8 cellular contexts compared by ENCODE assay signal in genomic region chr1:117367769-117368059, GRCh38. TPM values are rescaled to one million over a fixed set of nuclear protein-coding genes. Genes with fewer than 3 reads are reported as not detected.
DNase-seq lines count a peak whose midpoint lies in the region; ATAC-seq and TF ChIP-seq lines count a peak whose summit lies in the region.

No MANE protein-coding gene starts in this region.

- peak overlapping the region; percentile 70 for H3K4me3 ChIP-seq in BE2C (ENCODE audit: low read depth, low read length)
- peak overlapping the region; percentile 82 for H3K4me3 ChIP-seq in H7 (ENCODE audit: insufficient read depth, low read depth, low read length)
- peak overlapping the region; percentile 71 to 91 (median 77) for H3K4me3 ChIP-seq in fibroblast of lung (replicated peaks in 1 of 4; ENCODE audit: control extremely low read depth in 1 of 4, insufficient read depth in 1 of 4, low read depth in 3 of 4, low read length in 4 of 4)
- peak overlapping the region; percentile 67 to 94 (median 88) for H3K4me3 ChIP-seq in gastrocnemius medialis

- H3K9me3 ChIP-seq in BE2C (no peaks in the 10 kb centered on the region), T-helper 17 cell (ENCODE audit: control insufficient read depth, low read length, poor library complexity, severe bottlenecking) (no peaks in the 10 kb centered on the region), fibroblast of lung (ENCODE audit: control insufficient read depth, insufficient read depth, low read depth, low read length) (no peaks in the 10 kb centered on the region), gastrocnemius medialis (no peaks in the 10 kb centered on the region)

- H3K4me2 ChIP-seq in fibroblast of lung (ENCODE audit: extremely low read depth, insufficient read depth, low read length) = peak overlapping the region; percentile 90

- ATAC-seq in T-helper 17 cell = peak; percentile 25
- peak in 1 of 2 donors; percentile 1 for ATAC-seq in gastrocnemius medialis
- ATAC-seq in HG03095 (IDR thresholded peaks at IDR 0.05; ENCODE audit: unreplicated experiment) = no peak

- intact Hi-C loops in gastrocnemius medialis (cut with DNase I; ENCODE audit: low total_unique reads) = loop anchor here (1.0 to 10.0 kb wide), 8 partner anchors 127 to 1620 kb away; partner anchors contain the start of genes GDAP2, TBX15, TTF2 and WDR3

- peak overlapping the region; percentile 90 for H3K27ac Mint-ChIP-seq in T-helper 17 cell

- no peak for TF ChIP-seq CTCF in BE2C (IDR thresholded peaks at IDR 0.05; ENCODE audit: low read depth, low read length)
- no peak for TF ChIP-seq CTCF in fibroblast of lung (conservative IDR thresholded peaks at IDR 0.05 in 1 of 2, IDR thresholded peaks at IDR 0.05 in 1 of 2; ENCODE audit: low read depth in 1 of 2, low read length in 2 of 2)
- no peak for TF ChIP-seq CTCF in gastrocnemius medialis (IDR thresholded peaks at IDR 0.05 in 4 of 5, conservative IDR thresholded peaks at IDR 0.05 in 1 of 5)

- H3K36me3 ChIP-seq in BE2C (no peaks in the 10 kb centered on the region), H7 (replicated peaks; ENCODE audit: control insufficient read depth, insufficient read depth, low read length) (no peaks in the 10 kb centered on the region), fibroblast of lung (ENCODE audit: control insufficient read depth, insufficient read depth, low read length) (no peaks in the 10 kb centered on the region), gastrocnemius medialis (no peaks in the 10 kb centered on the region)

- H3K27me3 Mint-ChIP-seq in T-helper 17 cell = no peaks in the 10 kb centered on the region

- H3K27ac ChIP-seq in fibroblast of lung (ENCODE audit: insufficient read depth, low read length) = peak overlapping the region; percentile 86
- peak overlapping the region; percentile 92 to 97 (median 96) for H3K27ac ChIP-seq in gastrocnemius medialis

- peak overlapping the region; percentile 23 for H2AFZ ChIP-seq in fibroblast of lung (ENCODE audit: low read length)

- in situ Hi-C loops in gastrocnemius medialis (cut with MboI; ENCODE audit: low sequenced_read_pairs in 4 of 4) = loop anchor here in 1 of 4 donors (10.0 kb wide), 1 partner anchor 237 kb away; the partner anchor contains the start of gene TENT5C

- peak overlapping the region; percentile 89 for H3K9ac ChIP-seq in fibroblast of lung (ENCODE audit: insufficient read depth, low read length)

- DNase-seq in BE2C = no peak
- DNase-seq in H7 = peak; percentile 32
- DNase-seq in T-helper 17 cell = no peak
- no peak for DNase-seq in fibroblast of lung (ENCODE audit: low read depth in 2 of 2)
- DNase-seq in gastrocnemius medialis = no peak
- DNase-seq in LoVo (ENCODE audit: low spot score) = no peak
- DNase-seq in glomerular visceral epithelial cell (ENCODE audit: extremely low spot score) = no peak

- H3K4me3 Mint-ChIP-seq in T-helper 17 cell = peak overlapping the region; percentile 97

- no peak for TF ChIP-seq POLR2A in gastrocnemius medialis (IDR thresholded peaks at IDR 0.05)

- H3K4me1 ChIP-seq in BE2C (peaks cover 5% of the 10 kb centered on the region), fibroblast of lung (ENCODE audit: control insufficient read depth, extremely low read depth, insufficient read depth, low read length) (no peaks in the 10 kb centered on the region), gastrocnemius medialis (peaks cover 37 to 43% of the 10 kb centered on the region in 2 donors)

- H3K36me3 Mint-ChIP-seq in T-helper 17 cell (ENCODE audit: low read depth) = no peaks in the 10 kb centered on the region

- peaks cover 49% of the 10 kb centered on the region for H3K79me2 ChIP-seq in fibroblast of lung (ENCODE audit: control insufficient read depth, insufficient read depth, low read length)

- H3K4me1 Mint-ChIP-seq in T-helper 17 cell = peaks cover 49% of the 10 kb centered on the region

- peaks cover 2% of the 10 kb centered on the region for H4K20me1 ChIP-seq in fibroblast of lung (ENCODE audit: control insufficient read depth, extremely low read depth, insufficient read depth, low read length)

- no peaks in the 10 kb centered on the region for H3K27me3 ChIP-seq in BE2C
- peaks cover 6% of the 10 kb centered on the region for H3K27me3 ChIP-seq in H7 (ENCODE audit: control insufficient read depth, insufficient read depth, low read length)
- H3K27me3 ChIP-seq in fibroblast of lung (ENCODE audit: control insufficient read depth, insufficient read depth, low read length) = no peaks in the 10 kb centered on the region
- H3K27me3 ChIP-seq in gastrocnemius medialis = no peaks in the 10 kb centered on the region

RNA-seq across cellular contexts. Expression of gene MAN1A2, which starts 0.5 kb away (rescaled TPM):
- 17.8 TPM for polyA plus RNA-seq in BE2C (2012; ENCODE audit: insufficient read depth, insufficient read length, low read depth)
- 16.0 and 17.8 TPM in 2 replicates for total RNA-seq in H7 (2014; rRNA removed; shearing (Covaris generic))
- total RNA-seq in T-helper 17 cell (10 to 100 TPM; 51.6 to 52.9 TPM), fibroblast of lung (41.9 and 47.8 TPM in 2 replicates), gastrocnemius medialis (10 to 100 TPM; 14.9 to 37.0 (median 28.3) TPM)
- 37.1 and 43.6 TPM in 2 replicates for polyA plus RNA-seq in fibroblast of lung
- polyA plus RNA-seq in fibroblast of lung (2012) = 19.9 and 28.0 TPM in 2 replicates
- 12.9 and 38.0 TPM in 2 replicates for polyA minus RNA-seq in fibroblast of lung (ENCODE audit: low replicate concordance)
